ENCODE assay signal across 29 cellular contexts in genomic region chr13:93766719-93767118, GRCh38.
"Had no signal": no experiment of that assay in that cellular context is flagged by ENCODE, and none has a peak within 500 bp of the region (broad histone marks: within the 10 kb centered on the region; RNA-seq: fewer than 3 reads in every experiment).

No MANE protein-coding gene starts in this region.

- H3K4me3 ChIP-seq: esophagus squamous epithelium, gastrocnemius medialis, spleen had no signal

- H3K4me1 ChIP-seq: gastrocnemius medialis, spleen had no signal

- H3K9me3 Mint-ChIP-seq: activated CD8-positive, alpha-beta T cell treated with anti-CD3 and anti-CD28 coated beads for 36 hours; activated naive CD8-positive, alpha-beta T cell treated with anti-CD3 and anti-CD28 coated beads, Interleukin-2, amount 50 U/mL, for 24 hours; activated T-cell treated with anti-CD3 and anti-CD28 coated beads, Interleukin-2, amount 50 U/mL, for 4 hours had no signal

- H3K4me1 Mint-ChIP-seq: activated B cell treated with CpG ODN at 0.5 μM for 24 hours; activated naive CD8-positive, alpha-beta T cell treated with anti-CD3 and anti-CD28 coated beads, Interleukin-2, amount 50 U/mL, for 24 hours; activated T-helper 17 cell treated with anti-CD3 and anti-CD28 coated beads, Interleukin-2, amount 50 U/mL, for 72 hours had no signal

- H3K36me3 Mint-ChIP-seq: naive thymus-derived CD4-positive, alpha-beta T cell had no signal

- H3K27ac ChIP-seq: epithelial cell of prostate, esophagus squamous epithelium, gastrocnemius medialis, spleen had no signal

- H3K27me3 ChIP-seq: esophagus squamous epithelium, gastrocnemius medialis, right atrium auricular region, spleen had no signal

- H3K36me3 ChIP-seq: esophagus squamous epithelium, gastrocnemius medialis, right atrium auricular region, spleen had no signal

- DNase-seq: activated B cell treated with CpG ODN at 0.5 μM for 24 hours; activated CD4-positive, alpha-beta T cell treated with anti-CD3 and anti-CD28 coated beads, Interleukin-2, amount 50 U/mL, for 1 hour; activated CD8-positive, alpha-beta T cell treated with anti-CD3 and anti-CD28 coated beads for 36 hours; activated gamma-delta T cell treated with Interleukin-2 at 50 U/mL for 16 hours; activated naive CD4-positive, alpha-beta T cell treated with anti-CD3 and anti-CD28 coated beads, Interleukin-2, amount 50 U/mL, for 16 hours; activated naive CD8-positive, alpha-beta T cell treated with anti-CD3 and anti-CD28 coated beads, Interleukin-2, amount 50 U/mL, for 24 hours; activated T-cell treated with anti-CD3 and anti-CD28 coated beads, Interleukin-2, amount 50 U/mL, for 4 hours; amygdala; cortex of kidney; effector CD4-positive, alpha-beta T cell; esophagus squamous epithelium; gastrocnemius medialis; glutamatergic neuron; hippocampal formation; left colon; midbrain; naive thymus-derived CD4-positive, alpha-beta T cell; nucleus accumbens; spleen; stimulated activated naive CD4-positive, alpha-beta T cell; T-helper 2 cell; trophoblast cell had no signal

- H3K27me3 Mint-ChIP-seq: activated B cell treated with CpG ODN at 0.5 μM for 24 hours had no signal

- ATAC-seq: activated CD8-positive, alpha-beta T cell treated with anti-CD3 and anti-CD28 coated beads for 36 hours; activated naive CD8-positive, alpha-beta T cell treated with anti-CD3 and anti-CD28 coated beads, Interleukin-2, amount 50 U/mL, for 24 hours; activated T-cell treated with anti-CD3 and anti-CD28 coated beads, Interleukin-2, amount 50 U/mL, for 4 hours; activated T-helper 17 cell treated with anti-CD3 and anti-CD28 coated beads, Interleukin-2, amount 50 U/mL, for 72 hours; gastrocnemius medialis; left colon; naive thymus-derived CD4-positive, alpha-beta T cell had no signal

- FAIRE-seq: bronchial epithelial cell, keratinocyte, urothelium cell line had no signal

- H3K9me3 ChIP-seq: esophagus squamous epithelium, gastrocnemius medialis, right atrium auricular region had no signal

- H3K27ac Mint-ChIP-seq: activated B cell treated with CpG ODN at 0.5 μM for 24 hours; activated CD8-positive, alpha-beta T cell treated with anti-CD3 and anti-CD28 coated beads for 36 hours; activated naive CD8-positive, alpha-beta T cell treated with anti-CD3 and anti-CD28 coated beads, Interleukin-2, amount 50 U/mL, for 24 hours; activated T-helper 17 cell treated with anti-CD3 and anti-CD28 coated beads, Interleukin-2, amount 50 U/mL, for 72 hours; naive thymus-derived CD4-positive, alpha-beta T cell had no signal

- H3K4me3 Mint-ChIP-seq: activated B cell treated with CpG ODN at 0.5 μM for 24 hours; activated CD8-positive, alpha-beta T cell treated with anti-CD3 and anti-CD28 coated beads for 36 hours; activated naive CD8-positive, alpha-beta T cell treated with anti-CD3 and anti-CD28 coated beads, Interleukin-2, amount 50 U/mL, for 24 hours; activated T-cell treated with anti-CD3 and anti-CD28 coated beads, Interleukin-2, amount 50 U/mL, for 4 hours; activated T-helper 17 cell treated with anti-CD3 and anti-CD28 coated beads, Interleukin-2, amount 50 U/mL, for 72 hours; naive thymus-derived CD4-positive, alpha-beta T cell; neural crest cell had no signal
